Comparison of ENCODE assay signal across 19 cellular contexts in genomic region chr10:70558295-70558694, GRCh38. TPM values are rescaled to one million over a fixed set of nuclear protein-coding genes. Genes with fewer than 3 reads are reported as not detected.
DNase-seq lines count a peak whose midpoint lies in the region; ATAC-seq, FAIRE-seq and TF ChIP-seq lines count a peak whose summit lies in the region.
"Had no signal": no experiment of that assay in that cellular context is flagged by ENCODE, and none has a peak within 500 bp of the region (broad histone marks: within the 10 kb centered on the region; RNA-seq: fewer than 3 reads in every experiment).

No MANE protein-coding gene starts in this region.

- WGBS in smooth muscle cell (ENCODE audit: low lambda C conversion rate) = 55% methylated on average over 11 of the region's 11 CpGs

- no peak for TF ChIP-seq CTCF in SU-DHL-6 (IDR thresholded peaks at IDR 0.05; ENCODE audit: insufficient read depth, low read length, poor library complexity, severe bottlenecking)
- no peak for TF ChIP-seq CTCF in kidney (IDR thresholded peaks at IDR 0.05; ENCODE audit: borderline replicate concordance, extremely low read depth, insufficient read depth)
- no peak for TF ChIP-seq CTCF in smooth muscle cell (IDR thresholded peaks at IDR 0.05; ENCODE audit: borderline replicate concordance, insufficient read depth, poor library complexity, severe bottlenecking)

- peak overlapping the region; percentile 57 for H3K27ac ChIP-seq in SU-DHL-6 (ENCODE audit: low read depth, low read length)
- H3K27ac ChIP-seq in kidney (ENCODE audit: low read depth in 2 of 2, low read length in 2 of 2) = no peak overlapping the region
- peak overlapping the region; percentile 83 for H3K27ac ChIP-seq in smooth muscle cell (ENCODE audit: low read depth)
- H3K27ac ChIP-seq: SJSA1 had no signal

- H3K4me3 ChIP-seq in SU-DHL-6 (ENCODE audit: insufficient read depth, low read length, poor library complexity, severe bottlenecking) (no peak overlapping the region), kidney (ENCODE audit: low read length in 2 of 2) (no peak overlapping the region), smooth muscle cell (no peak overlapping the region), HAP-1 (no peak overlapping the region)
- H3K4me3 ChIP-seq: SJSA1 had no signal

- no peaks in the 10 kb centered on the region for H3K79me2 ChIP-seq in SU-DHL-6 (ENCODE audit: insufficient read depth, low read length)
- no peaks in the 10 kb centered on the region for H3K79me2 ChIP-seq in smooth muscle cell (ENCODE audit: low read depth)

- in situ Hi-C loops in HAP-1 (cut with MboI; ENCODE audit: low sequenced_read_pairs) = loop anchor here (10.0 kb wide), 1 partner anchor 327 kb away; the partner anchor contains the start of gene PCBD1

- H3F3A ChIP-seq in SU-DHL-6 (ENCODE audit: insufficient read depth) = no peaks in the 10 kb centered on the region
- peaks cover 13% of the 10 kb centered on the region for H3F3A ChIP-seq in smooth muscle cell (ENCODE audit: low read depth)

- no peaks in the 10 kb centered on the region for H4K20me1 ChIP-seq in SU-DHL-6 (ENCODE audit: low read depth, low read length)
- no peaks in the 10 kb centered on the region for H4K20me1 ChIP-seq in smooth muscle cell (ENCODE audit: low read depth)

- DNase-seq in GM12891 (ENCODE audit: insufficient read length, low spot score) = no peak
- peak; percentile 29 for DNase-seq in kidney
- DNase-seq in smooth muscle cell (lab: John Stamatoyannopoulos, UW; ENCODE audit: unreplicated experiment) = no peak
- no peak for DNase-seq in HAP-1 (ENCODE audit: low spot score in 2 of 2)
- no peak for DNase-seq in hypothalamus (lab: John Stamatoyannopoulos, UW)
- DNase-seq: activated naive CD4-positive, alpha-beta T cell; DND-41; HFFc6; NCI-H1092; NCI-H2029 had no signal

- no peak overlapping the region for H3K4me2 ChIP-seq in SU-DHL-6 (ENCODE audit: low read depth, low read length, poor library complexity, severe bottlenecking)
- H3K4me2 ChIP-seq in smooth muscle cell = peak overlapping the region; percentile 82

- no peak overlapping the region for H2AFZ ChIP-seq in SU-DHL-6 (ENCODE audit: low read depth, low read length, severe bottlenecking)
- H2AFZ ChIP-seq in smooth muscle cell (ENCODE audit: low read depth) = no peak overlapping the region

- intact Hi-C loops in kidney (cut with DNase I) = no loop called here

- H3K27me3 ChIP-seq in SU-DHL-6 (ENCODE audit: low read length) = no peaks in the 10 kb centered on the region
- H3K27me3 ChIP-seq in smooth muscle cell (ENCODE audit: low read depth) = no peaks in the 10 kb centered on the region
- no peaks in the 10 kb centered on the region for H3K27me3 ChIP-seq in HAP-1 (ENCODE audit: low read depth)
- H3K27me3 ChIP-seq: SJSA1 had no signal

- H3K9me3 ChIP-seq in SU-DHL-6 (ENCODE audit: insufficient read depth, low read length) (no peaks in the 10 kb centered on the region), kidney (ENCODE audit: control insufficient read depth in 1 of 2, low read length in 2 of 2) (no peaks in the 10 kb centered on the region), smooth muscle cell (replicated peaks; ENCODE audit: low read depth) (no peaks in the 10 kb centered on the region), HAP-1 (no peaks in the 10 kb centered on the region)
- H3K9me3 ChIP-seq: Caco-2, SJSA1 had no signal

- H3K9me2 ChIP-seq in SU-DHL-6 (replicated peaks; ENCODE audit: insufficient read depth, low read length) = no peaks in the 10 kb centered on the region

- no peak for ATAC-seq in GM21717 (IDR thresholded peaks at IDR 0.05; ENCODE audit: unreplicated experiment)

- FAIRE-seq in GM12891 (lab: Jason Lieb, UNC) = peak; percentile 5
- no peak for FAIRE-seq in kidney (lab: Jason Lieb, UNC)
- FAIRE-seq: colon had no signal

- H3K36me3 ChIP-seq in SU-DHL-6 (ENCODE audit: low read length) (0 out of 2 replicates have a peak, but pooled peaks cover 4% of the 10 kb centered on the region), kidney (ENCODE audit: control insufficient read depth in 1 of 2, insufficient read depth in 2 of 2, low read length in 2 of 2) (no peaks in the 10 kb centered on the region), smooth muscle cell (ENCODE audit: low read depth) (no peaks in the 10 kb centered on the region), HAP-1 (replicated peaks) (peaks cover 3% of the 10 kb centered on the region)
- H3K36me3 ChIP-seq: SJSA1 had no signal

- no peak for TF ChIP-seq POLR2A in GM12891 (IDR thresholded peaks at IDR 0.05; ENCODE audit: low read depth, low read length)

- H3K4me1 ChIP-seq in kidney (ENCODE audit: control insufficient read depth in 1 of 2, insufficient read depth in 1 of 2, low read depth in 1 of 2, low read length in 2 of 2) (peaks cover 0 to 3% of the 10 kb centered on the region in 2 donors), smooth muscle cell (ENCODE audit: low read depth) (peaks cover 3% of the 10 kb centered on the region), HAP-1 (no peaks in the 10 kb centered on the region)
- H3K4me1 ChIP-seq: SJSA1 had no signal

- H3K9ac ChIP-seq in SU-DHL-6 (ENCODE audit: low read length) (no peak overlapping the region), kidney (ENCODE audit: low read length in 2 of 2) (no peak overlapping the region), smooth muscle cell (ENCODE audit: low read depth) (no peak overlapping the region)

TF ChIP-seq in GM12891, 5 proteins besides CTCF, POLR2A, EP300 and RAD21:
- TF ChIP-seq SPI1 (IDR thresholded peaks at IDR 0.05; ENCODE audit: low read depth, low read length) = no peak
- TF ChIP-seq POLR2AphosphoS5 (IDR thresholded peaks at IDR 0.05; ENCODE audit: low read depth, low read length) = no peak
- no peak for TF ChIP-seq PAX5 (IDR thresholded peaks at IDR 0.05; ENCODE audit: insufficient read depth, low read length, severe bottlenecking)
- no peak for TF ChIP-seq TAF1 (IDR thresholded peaks at IDR 0.05; ENCODE audit: low read depth, low read length)
- no peak for TF ChIP-seq POU2F2 (IDR thresholded peaks at IDR 0.05; ENCODE audit: low read depth, low read length)

RNA-seq across cellular contexts. Expression of gene PRF1, which starts 44.2 kb away (rescaled TPM):
- 13.2 TPM for polyA plus RNA-seq in GM12891 (2012; ENCODE audit: low read depth, missing spikeins)
- total RNA-seq in kidney (8.8 TPM), smooth muscle cell (not detected in 2 replicates)
- polyA plus RNA-seq in kidney (ENCODE audit: insufficient read depth, low read depth, low replicate concordance) (1.4 TPM), smooth muscle cell (not detected in 2 replicates)
- total RNA-seq: endodermal cell, fibroblast of lung, glomerular endothelial cell, HFFc6, LHCN-M2, SJSA1 had no signal
- polyA plus RNA-seq: fibroblast of lung had no signal

Comparison
In these comparisons a context has a peak if more than half of its experiments do, and no peak if none do; other contexts are left out.
1. H3K27ac ChIP-seq: peak in SU-DHL-6 (single experiment) and smooth muscle cell (single experiment); none in kidney (0 of 2).